Comparison of ENCODE assay signal across 2 cellular contexts in genomic region chr13:113129480-113129879, GRCh38.
TF ChIP-seq lines count a peak whose summit lies in the region.

No MANE protein-coding gene starts in this region.

TF ChIP-seq in H1, 55 proteins besides CTCF, POLR2A, EP300 and RAD21:
- TF ChIP-seq POU5F1 (IDR thresholded peaks at IDR 0.05; ENCODE audit: low read depth, low read length) (no peak), E2F6 (IDR thresholded peaks at IDR 0.05) (0 out of 2 replicates have a peak, but pooled peaks have one; percentile 15), RFX5 (IDR thresholded peaks at IDR 0.05; ENCODE audit: borderline replicate concordance, low read depth, low read length) (no peak), MAX (IDR thresholded peaks at IDR 0.05) (peak; percentile 15; the same call in 1 of the 2 replicates), SP4 (IDR thresholded peaks at IDR 0.05; ENCODE audit: low read length) (no peak)

TF ChIP-seq in HepG2, 621 proteins besides CTCF, POLR2A, EP300 and RAD21:
- TF ChIP-seq BCL3 (CRISPR knock-in tag; IDR thresholded peaks at IDR 0.05) = no peak
- TF ChIP-seq ZNF432 (CRISPR knock-in tag; IDR thresholded peaks at IDR 0.05; ENCODE audit: borderline replicate concordance) = no peak
- TF ChIP-seq ZNF230 (CRISPR knock-in tag; IDR thresholded peaks at IDR 0.05) = no peak
- peak; percentile 34; the same call in 1 of the 2 replicates for TF ChIP-seq ZBTB33 (CRISPR knock-in tag; IDR thresholded peaks at IDR 0.05)
- no peak for TF ChIP-seq ZBTB38 (CRISPR knock-in tag; IDR thresholded peaks at IDR 0.05)
- no peak for TF ChIP-seq USF2 (IDR thresholded peaks at IDR 0.05; ENCODE audit: low read depth, low read length)
- TF ChIP-seq USF2 (CRISPR knock-in tag; IDR thresholded peaks at IDR 0.05; ENCODE audit: borderline replicate concordance) = no peak
- TF ChIP-seq ZNF558 (CRISPR knock-in tag; IDR thresholded peaks at IDR 0.05; ENCODE audit: borderline replicate concordance) = no peak
- peak; percentile 9; the same call in 1 of the 2 replicates for TF ChIP-seq RBFOX2 (IDR thresholded peaks at IDR 0.05; ENCODE audit: low read depth, low read length)
- TF ChIP-seq MAFG (CRISPR knock-in tag; IDR thresholded peaks at IDR 0.05) = no peak
- TF ChIP-seq TEAD2 (CRISPR knock-in tag; IDR thresholded peaks at IDR 0.05) = no peak
